23 cellular contexts compared by ENCODE assay signal in the genomic region with DNA sequence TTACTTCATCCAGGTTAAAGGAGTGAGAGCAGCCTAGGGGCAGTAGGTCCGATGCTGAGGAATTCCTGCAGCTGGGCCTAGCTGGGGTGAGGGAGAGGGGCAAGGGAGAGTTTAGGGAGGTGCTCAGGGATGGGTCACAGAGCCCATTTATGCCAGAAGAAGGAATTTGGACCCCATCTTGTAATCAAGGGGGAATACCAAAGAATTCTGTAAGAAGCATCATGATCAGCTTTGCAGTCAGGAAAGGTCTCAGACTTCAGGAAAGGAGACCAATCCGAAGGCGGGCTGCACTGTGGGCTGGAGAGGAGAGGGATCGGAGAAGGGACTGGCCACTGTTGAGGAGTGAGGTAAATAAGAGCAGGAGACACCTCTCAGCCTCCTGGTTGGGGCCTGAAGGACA.
A peak's percentile ranks its signal among the peaks of the same experiment; 100 is the strongest.
DNase-seq lines count a peak whose midpoint lies in the region; ATAC-seq and TF ChIP-seq lines count a peak whose summit lies in the region.
"Had no signal": no experiment of that assay in that cellular context is flagged by ENCODE, and none has a peak within 500 bp of the region (broad histone marks: within the 10 kb centered on the region; RNA-seq: fewer than 3 reads in every experiment).

No MANE protein-coding gene starts in this region.

- H3K9ac ChIP-seq in neuronal stem cell (ENCODE audit: low read depth, low read length, poor library complexity) = no peak overlapping the region
- H3K9ac ChIP-seq: BLaER1 had no signal

- H4K8ac ChIP-seq in neuronal stem cell (ENCODE audit: low read depth, low read length) = no peak overlapping the region

- no peaks in the 10 kb centered on the region for H4K20me1 ChIP-seq in OCI-LY7 (ENCODE audit: insufficient read depth, low read length)
- H4K20me1 ChIP-seq: BLaER1 had no signal

- no peak overlapping the region for H2AK5ac ChIP-seq in neuronal stem cell (ENCODE audit: low read depth, low read length)

- H3K4me1 Mint-ChIP-seq in type B pancreatic cell (ENCODE audit: unreplicated experiment) = peaks cover 12% of the 10 kb centered on the region
- H3K4me1 Mint-ChIP-seq: CD14-positive monocyte; CD4-positive, alpha-beta memory T cell; CD8-positive, alpha-beta memory T cell had no signal

- no peaks in the 10 kb centered on the region for H3K9me3 Mint-ChIP-seq in type B pancreatic cell

- H3K27ac Mint-ChIP-seq in type B pancreatic cell = no peak overlapping the region
- H3K27ac Mint-ChIP-seq: CD14-positive monocyte; CD4-positive, alpha-beta memory T cell; CD4-positive, CD25-positive, alpha-beta regulatory T cell; CD8-positive, alpha-beta memory T cell had no signal

- ATAC-seq in right cardiac atrium (no peak), left ventricle myocardium superior (no peak)

- H3K79me1 ChIP-seq in neuronal stem cell (ENCODE audit: low read depth, low read length) = no peaks in the 10 kb centered on the region

- 91% methylated on average over 4 of the region's 4 CpGs for WGBS in right cardiac atrium
- WGBS in esophagus muscularis mucosa = 92% methylated on average over 4 of the region's 4 CpGs
- no CpG with 5 or more reads among the region's 4 CpGs for WGBS in neuronal stem cell (ENCODE audit: extremely low coverage in 2 of 2, insufficient read length in 2 of 2, insufficient replicate concordance in 1 of 2), 2 donors

- DNase-seq in right cardiac atrium (no peak), left ventricle myocardium superior (no peak), esophagus muscularis mucosa (ENCODE audit: extremely low spot score) (peak; percentile 68), neuronal stem cell (ENCODE audit: low spot score) (no peak), type B pancreatic cell (ENCODE audit: extremely low spot score, unreplicated experiment) (peak; percentile 24), hypothalamus (lab: John Stamatoyannopoulos, UW) (no peak), OCI-LY7 (ENCODE audit: low spot score) (no peak)
- DNase-seq in activated CD4-positive, alpha-beta T cell treated with anti-CD3 and anti-CD28 coated beads, Interleukin-2, amount 50 U/mL, for 48 hours = no peak
- DNase-seq: 8988T; ACHN; BE2C; C1 segment of cervical spinal cord; CD4-positive, alpha-beta memory T cell; CD4-positive, CD25-positive, alpha-beta regulatory T cell; CD8-positive, alpha-beta memory T cell; COR-L47; DMS 273 treated with DMSO at 0.1 percent for 48 hours; DMS153; DMS53; DMS79; GF-D8 had no signal

- no peak for TF ChIP-seq POLR2A in esophagus muscularis mucosa (IDR thresholded peaks at IDR 0.05; ENCODE audit: low read depth)

- H2BK15ac ChIP-seq in neuronal stem cell (ENCODE audit: low read length) = no peak overlapping the region

- intact Hi-C loops in right cardiac atrium (cut with DNase I) (no loop called here), left ventricle myocardium superior (cut with micrococcal nuclease) (no loop called here), esophagus muscularis mucosa (cut with DNase I) (no loop called here), OCI-LY7 (cut with micrococcal nuclease; ENCODE audit: unreplicated experiment) (no loop called here)

- H3K9me2 ChIP-seq in OCI-LY7 (ENCODE audit: insufficient read depth, low read length) = no peaks in the 10 kb centered on the region

- H3K4me3 Mint-ChIP-seq in type B pancreatic cell = no peak overlapping the region
- H3K4me3 Mint-ChIP-seq: CD14-positive monocyte; CD4-positive, alpha-beta memory T cell; CD4-positive, CD25-positive, alpha-beta regulatory T cell; CD8-positive, alpha-beta memory T cell had no signal

- TF ChIP-seq EP300 in esophagus muscularis mucosa (IDR thresholded peaks at IDR 0.05) = no peak

- H3K4me1 ChIP-seq in right cardiac atrium (ENCODE audit: control insufficient read depth, insufficient read depth, low read length) = no peaks in the 10 kb centered on the region
- H3K4me1 ChIP-seq in esophagus muscularis mucosa = peaks cover 0 to 12% (median 5%) of the 10 kb centered on the region in 4 donors
- H3K4me1 ChIP-seq in neuronal stem cell (ENCODE audit: control insufficient read depth in 2 of 2, insufficient read depth in 1 of 2, low read depth in 1 of 2, low read length in 2 of 2) = peaks cover 0 to 12% of the 10 kb centered on the region in 2 donors
- no peaks in the 10 kb centered on the region for H3K4me1 ChIP-seq in OCI-LY7 (ENCODE audit: insufficient read depth, low read length, poor library complexity, severe bottlenecking)
- H3K4me1 ChIP-seq: BE2C, BLaER1 had no signal

- BruUV-seq in OCI-LY7 (replicated peaks; lab: Mats Ljungman, UMichigan) = no TSS peak

- H3K4me3 ChIP-seq in right cardiac atrium (ENCODE audit: low read length) = no peak overlapping the region
- no peak overlapping the region for H3K4me3 ChIP-seq in esophagus muscularis mucosa
- H3K4me3 ChIP-seq in neuronal stem cell (ENCODE audit: low read length in 2 of 2) = no peak overlapping the region
- no peak overlapping the region for H3K4me3 ChIP-seq in OCI-LY7 (ENCODE audit: low read depth, low read length, poor library complexity, severe bottlenecking)
- H3K4me3 ChIP-seq: BLaER1 had no signal

- no peak overlapping the region for H3K23ac ChIP-seq in neuronal stem cell (ENCODE audit: low read depth, low read length, poor library complexity)

- H3K18ac ChIP-seq in neuronal stem cell (ENCODE audit: low read length) = peak overlapping the region; percentile 48

- H2AFZ ChIP-seq in neuronal stem cell (ENCODE audit: low read length) (no peak overlapping the region), OCI-LY7 (ENCODE audit: low read length) (no peak overlapping the region)

- no peaks in the 10 kb centered on the region for H3K9me3 ChIP-seq in right cardiac atrium (ENCODE audit: control insufficient read depth, low read length)
- H3K9me3 ChIP-seq in esophagus muscularis mucosa = no peaks in the 10 kb centered on the region
- H3K9me3 ChIP-seq in neuronal stem cell (replicated peaks in 1 of 2; ENCODE audit: control insufficient read depth in 2 of 2, insufficient read depth in 1 of 2, low read depth in 1 of 2, low read length in 2 of 2) = no peaks in the 10 kb centered on the region
- H3K9me3 ChIP-seq in OCI-LY7 (ENCODE audit: low read length) = no peaks in the 10 kb centered on the region
- H3K9me3 ChIP-seq: BE2C had no signal

- H3K4ac ChIP-seq in neuronal stem cell (ENCODE audit: low read length) = no peak overlapping the region

- no peak overlapping the region for H2BK12ac ChIP-seq in neuronal stem cell (ENCODE audit: low read length)

- H3K27me3 Mint-ChIP-seq in type B pancreatic cell = peaks cover 13% of the 10 kb centered on the region
- H3K27me3 Mint-ChIP-seq: CD4-positive, CD25-positive, alpha-beta regulatory T cell had no signal

- no peak overlapping the region for H3K14ac ChIP-seq in neuronal stem cell (ENCODE audit: low read length)

- H3K36me3 ChIP-seq in esophagus muscularis mucosa = no peaks in the 10 kb centered on the region
- no peaks in the 10 kb centered on the region for H3K36me3 ChIP-seq in neuronal stem cell (replicated peaks in 1 of 2; ENCODE audit: control insufficient read depth in 2 of 2, insufficient read depth in 2 of 2, low read length in 2 of 2)
- H3K36me3 ChIP-seq in OCI-LY7 (ENCODE audit: insufficient read depth, low read length) = no peaks in the 10 kb centered on the region
- H3K36me3 ChIP-seq: BE2C, BLaER1 had no signal

- H3K79me2 ChIP-seq in OCI-LY7 (ENCODE audit: insufficient read depth, low read depth, low read length) = no peaks in the 10 kb centered on the region

- H3K36me3 Mint-ChIP-seq in type B pancreatic cell = no peaks in the 10 kb centered on the region
- H3K36me3 Mint-ChIP-seq: CD14-positive monocyte; CD4-positive, alpha-beta memory T cell; CD4-positive, CD25-positive, alpha-beta regulatory T cell; CD8-positive, alpha-beta memory T cell had no signal

- H3K27ac ChIP-seq in right cardiac atrium (ENCODE audit: low read length) (peak overlapping the region; percentile 43), esophagus muscularis mucosa (replicated peaks in 1 of 4) (peak overlapping the region in 3 of 4 donors; percentile 19 to 25 (median 24)), neuronal stem cell (replicated peaks; ENCODE audit: low read length) (no peak overlapping the region), OCI-LY7 (ENCODE audit: low read depth, low read length, poor library complexity, severe bottlenecking) (no peak overlapping the region)
- H3K27ac ChIP-seq: BLaER1 had no signal

- no peak overlapping the region for H2BK120ac ChIP-seq in neuronal stem cell (ENCODE audit: low read depth, low read length)

- H3K27me3 ChIP-seq in right cardiac atrium (ENCODE audit: control insufficient read depth, insufficient read depth) (no peaks in the 10 kb centered on the region), esophagus muscularis mucosa (no peaks in the 10 kb centered on the region), neuronal stem cell (ENCODE audit: control insufficient read depth in 3 of 3, insufficient read depth in 3 of 3, low read depth in 1 of 3, low read length in 3 of 3) (no peaks in the 10 kb centered on the region)
- H3K27me3 ChIP-seq: BLaER1 had no signal

- H3K4me2 ChIP-seq in neuronal stem cell (ENCODE audit: insufficient read depth, low read length, poor library complexity, severe bottlenecking) = no peak overlapping the region
- H3K4me2 ChIP-seq in OCI-LY7 (ENCODE audit: low read length) = no peak overlapping the region
- H3K4me2 ChIP-seq: BLaER1 had no signal

- TF ChIP-seq CTCF in esophagus muscularis mucosa (IDR thresholded peaks at IDR 0.05) (no peak), type B pancreatic cell (conservative IDR thresholded peaks at IDR 0.05) (no peak), OCI-LY7 (conservative IDR thresholded peaks at IDR 0.05; ENCODE audit: low read length) (no peak)

- CTCF ChIA-PET in OCI-LY7 (lab: Charles Lee; ENCODE audit: unreplicated experiment) = no interaction called here

- POLR2A ChIA-PET in OCI-LY7 (lab: Charles Lee) = no interaction called here

- no peak overlapping the region for H2BK5ac ChIP-seq in neuronal stem cell (ENCODE audit: low read length)

- no peak overlapping the region for H4K91ac ChIP-seq in neuronal stem cell (ENCODE audit: low read depth, low read length, poor library complexity)

Comparison
In these comparisons a context has a peak if more than half of its experiments do, and no peak if none do; other contexts are left out.
1. DNase-seq: peak in esophagus muscularis mucosa (single experiment) and type B pancreatic cell (single experiment); none in right cardiac atrium (0 of 3), left ventricle myocardium superior (single experiment), neuronal stem cell (single experiment), hypothalamus (0 of 51), activated CD4-positive, alpha-beta T cell treated with anti-CD3 and anti-CD28 coated beads, Interleukin-2, amount 50 U/mL, for 48 hours (0 of 2) and OCI-LY7 (single experiment).
2. H3K27ac ChIP-seq: peak in right cardiac atrium (single experiment) and esophagus muscularis mucosa (3 of 4); none in neuronal stem cell (single experiment) and OCI-LY7 (single experiment).